ENCODE assay signal across 33 cellular contexts in the genomic region with DNA sequence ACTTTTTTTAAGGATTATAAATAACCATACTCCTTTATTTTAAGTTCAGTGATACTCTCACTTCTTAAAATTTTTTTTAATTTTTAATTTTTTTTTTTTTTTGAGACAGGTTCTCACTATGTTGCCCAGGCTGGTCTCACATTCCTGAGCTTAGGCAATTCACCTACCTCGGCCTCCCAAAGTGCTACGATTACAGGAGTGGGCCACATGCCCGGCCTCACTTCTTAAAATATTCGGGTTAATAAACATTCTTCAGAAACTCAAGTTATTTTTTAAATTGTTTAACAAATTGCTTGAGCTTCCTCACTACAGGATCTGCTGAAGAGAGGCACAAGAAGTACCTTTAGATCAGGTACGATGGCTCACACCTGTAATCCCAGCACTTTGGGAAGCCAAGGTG. TPM values are rescaled to one million over a fixed set of nuclear protein-coding genes. Genes with fewer than 3 reads are reported as not detected.
A peak's percentile ranks its signal among the peaks of the same experiment; 100 is the strongest.
DNase-seq lines count a peak whose midpoint lies in the region; ATAC-seq, FAIRE-seq and TF ChIP-seq lines count a peak whose summit lies in the region.
"Had no signal": no experiment of that assay in that cellular context is flagged by ENCODE, and none has a peak within 500 bp of the region (broad histone marks: within the 10 kb centered on the region; RNA-seq: fewer than 3 reads in every experiment).

No MANE protein-coding gene starts in this region.

- TF ChIP-seq POLR2A in HepG2 (IDR thresholded peaks at IDR 0.05; ENCODE audit: insufficient read depth in 1 of 2, low read depth in 2 of 2, low read length in 2 of 2) (no peak), right lobe of liver (IDR thresholded peaks at IDR 0.05) (no peak)

- POLR2A ChIA-PET in HepG2 (lab: Yijun Ruan, JAX) = interaction anchor here (0.7 kb wide), 2 partner anchors 13 to 314 kb away, joined by 3 read pairs; a partner anchor contains a TSS

- H3K36me3 ChIP-seq in HepG2 (replicated peaks in 1 of 2; ENCODE audit: control insufficient read depth in 1 of 2, insufficient read depth in 2 of 2, low read length in 2 of 2) (peaks cover 1 to 11% of the 10 kb centered on the region in 2 experiments; a peak in 3 of 5 replicates), right lobe of liver (no peaks in the 10 kb centered on the region), lower lobe of right lung (peaks cover 3% of the 10 kb centered on the region), lung (ENCODE audit: control insufficient read depth in 2 of 2, insufficient read depth in 2 of 2, low read length in 2 of 2) (no peaks in the 10 kb centered on the region)
- H3K36me3 ChIP-seq: BE2C had no signal

- no peak for DNase-seq in HepG2 (ENCODE audit: low spot score)
- no peak for DNase-seq in right lobe of liver
- DNase-seq in lower lobe of right lung = peak; percentile 58
- DNase-seq in lung (ENCODE audit: low spot score) = peak; percentile 44
- DNase-seq in occipital lobe (lab: John Stamatoyannopoulos, UW) = no peak
- DNase-seq: 8988T; ACHN; AML-193; BE2C; C1 segment of cervical spinal cord; Caco-2; Calu3; CD4-positive, alpha-beta memory T cell; CD4-positive, alpha-beta T cell; CD4-positive, CD25-positive, alpha-beta regulatory T cell; CD8-positive, alpha-beta memory T cell; CD8-positive, alpha-beta T cell; COR-L47; DMS 273 treated with DMSO at 0.1 percent for 48 hours; DMS153; DMS53; DMS79; DMS79 treated with DMSO at 0.1 percent for 48 hours; DND-41; EL had no signal

- H3K4me1 ChIP-seq in HepG2 (ENCODE audit: insufficient read depth, low read length) (peaks cover 23% of the 10 kb centered on the region), right lobe of liver (peaks cover 0 to 4% (median 0%) of the 10 kb centered on the region in 4 donors), lower lobe of right lung (peaks cover 19% of the 10 kb centered on the region), lung (ENCODE audit: control insufficient read depth in 2 of 2, insufficient read depth in 2 of 2, low read length in 2 of 2) (peaks cover 2 to 4% of the 10 kb centered on the region in 2 donors)
- H3K4me1 ChIP-seq: BE2C, Caco-2 had no signal

- intact Hi-C loops in HepG2 (cut with micrococcal nuclease; ENCODE audit: unreplicated experiment) = no loop called here
- intact Hi-C loops in right lobe of liver (cut with DNase I) = no loop called here
- intact Hi-C loops in lower lobe of right lung (cut with DNase I) = no loop called here

- no peaks in the 10 kb centered on the region for H3K9me3 ChIP-seq in HepG2 (ENCODE audit: low read length)
- no peaks in the 10 kb centered on the region for H3K9me3 ChIP-seq in right lobe of liver
- H3K9me3 ChIP-seq in lower lobe of right lung = no peaks in the 10 kb centered on the region
- H3K9me3 ChIP-seq in lung (ENCODE audit: control insufficient read depth in 2 of 2, insufficient read depth in 1 of 2, low read length in 1 of 2) = no peaks in the 10 kb centered on the region
- H3K9me3 ChIP-seq: A549; BE2C; BLaER1; BLaER1 treated with 17β-estradiol and CSF1 and Interleukin-3, amounts not matched to agents 10 nM and 100 nM; Caco-2 had no signal

- CTCF ChIA-PET in HepG2 (lab: Yijun Ruan, JAX; ENCODE audit: low intra/inter-chr PET ratio, low total read pairs) = no interaction called here

- H3K27ac ChIP-seq in HepG2 (ENCODE audit: extremely low read length, insufficient read depth, low read length) = no peak overlapping the region
- H3K27ac ChIP-seq in right lobe of liver = no peak overlapping the region
- no peak overlapping the region for H3K27ac ChIP-seq in lower lobe of right lung
- no peak overlapping the region for H3K27ac ChIP-seq in lung (ENCODE audit: low read depth in 1 of 2, low read length in 1 of 2)
- H3K27ac ChIP-seq: 22Rv1; A549; BLaER1; BLaER1 treated with 17β-estradiol and CSF1 and Interleukin-3, amounts not matched to agents 10 nM and 100 nM; C4-2B had no signal

- H3K9ac ChIP-seq in HepG2 (ENCODE audit: insufficient read depth, low read depth, low read length) = no peak overlapping the region
- H3K9ac ChIP-seq: BLaER1; BLaER1 treated with 17β-estradiol and CSF1 and Interleukin-3, amounts not matched to agents 10 nM and 100 nM had no signal

- in situ Hi-C loops in HepG2 (cut with HindIII; ENCODE audit: extremely low pct_ligation_motif_present, low pct_unique_long_range_greater_than_20kb) = no loop called here

- no peak for FAIRE-seq in HepG2 (lab: Jason Lieb, UNC)
- FAIRE-seq: A204.1, A549, D721Med had no signal

- H2AFZ ChIP-seq in HepG2 (ENCODE audit: low read length) = no peak overlapping the region

- ATAC-seq in HepG2 (no peak), right lobe of liver (no peak), lower lobe of right lung (no peak), lung (ENCODE audit: insufficient read depth, low FRiP score) (no peak), HG03097 (IDR thresholded peaks at IDR 0.05; ENCODE audit: low FRiP score, unreplicated experiment) (no peak)
- ATAC-seq: A549; CD8-positive, alpha-beta T cell had no signal

- H3K4me2 ChIP-seq in HepG2 (ENCODE audit: low read depth, low read length) = no peak overlapping the region
- H3K4me2 ChIP-seq: A549, BLaER1 had no signal

- H3K27me3 ChIP-seq in HepG2 (ENCODE audit: control insufficient read depth in 1 of 2, insufficient read depth in 2 of 2, low read length in 2 of 2) (peaks cover 0 to 2% of the 10 kb centered on the region in 2 experiments; a peak in 1 of 5 replicates), right lobe of liver (no peaks in the 10 kb centered on the region), lower lobe of right lung (ENCODE audit: low read depth) (no peaks in the 10 kb centered on the region), lung (ENCODE audit: control insufficient read depth, insufficient read depth) (no peaks in the 10 kb centered on the region)
- H3K27me3 ChIP-seq: BE2C; BLaER1; BLaER1 treated with 17β-estradiol and CSF1 and Interleukin-3, amounts not matched to agents 10 nM and 100 nM had no signal

- H4K20me1 ChIP-seq in HepG2 (ENCODE audit: insufficient read depth, low read length) = peaks cover 4% of the 10 kb centered on the region
- H4K20me1 ChIP-seq: BLaER1 had no signal

- BruUV-seq in HepG2 (replicated peaks; lab: Mats Ljungman, UMichigan) = no TSS peak

- TF ChIP-seq EP300 in HepG2 (IDR thresholded peaks at IDR 0.05; ENCODE audit: low read depth in 2 of 2, low read length in 2 of 2) = no peak
- no peak for TF ChIP-seq EP300 in HepG2 (CRISPR knock-in tag; IDR thresholded peaks at IDR 0.05; ENCODE audit: borderline replicate concordance)

- 95% methylated on average over 5 of the region's 5 CpGs for WGBS in HepG2 (ENCODE audit: low lambda C conversion rate)
- WGBS in right lobe of liver (ENCODE audit: insufficient coverage, low coverage, low lambda C conversion rate, missing lambda C conversion rate) = 74% methylated on average over 4 of the region's 5 CpGs
- 82 to 87% methylated on average over 5 of the region's 5 CpGs for WGBS in lung, 2 donors

- TF ChIP-seq RAD21 in HepG2 (CRISPR knock-in tag; IDR thresholded peaks at IDR 0.05) = no peak

- TF ChIP-seq CTCF in HepG2 (CRISPR knock-in tag; IDR thresholded peaks at IDR 0.05) = no peak
- TF ChIP-seq CTCF in right lobe of liver (IDR thresholded peaks at IDR 0.05) = no peak
- TF ChIP-seq CTCF in lower lobe of right lung (IDR thresholded peaks at IDR 0.05) = no peak
- no peak for TF ChIP-seq CTCF in lung (IDR thresholded peaks at IDR 0.05; ENCODE audit: control extremely low read depth, extremely low read depth)

- H3K4me3 ChIP-seq in HepG2 (replicated peaks in 1 of 3; ENCODE audit: insufficient read depth in 1 of 3, low read depth in 2 of 3, low read length in 3 of 3) (no peak overlapping the region), right lobe of liver (no peak overlapping the region), lower lobe of right lung (no peak overlapping the region), lung (no peak overlapping the region)
- H3K4me3 ChIP-seq: A549; BLaER1; BLaER1 treated with 17β-estradiol and CSF1 and Interleukin-3, amounts not matched to agents 10 nM and 100 nM had no signal

- H3K79me2 ChIP-seq in HepG2 (ENCODE audit: insufficient read depth, low read length) = peaks cover 86% of the 10 kb centered on the region

RNA-seq across cellular contexts. Expression of a gene that starts 4.3 kb away (rescaled TPM):
- total RNA-seq in HepG2 (2016; rRNA removed; fragmentation: Illumina TruSeq; extraction: Trizol) = 207 and 297 TPM in 2 replicates
- 26.1 and 28.6 TPM in 2 replicates for total RNA-seq in HepG2 (2016; cell fraction: cytosol; rRNA removed; fragmentation: Illumina TruSeq; extraction: Trizol; ENCODE audit: low read depth)
- total RNA-seq in HepG2 (2016; cell fraction: insoluble cytoplasmic fraction; rRNA removed; fragmentation: Illumina TruSeq; extraction: Trizol) = 210 and 295 TPM in 2 replicates
- 41.2 and 50.0 TPM in 2 replicates for total RNA-seq in HepG2 (2016; cell fraction: membrane; rRNA removed; fragmentation: Illumina TruSeq; extraction: Trizol)
- 128 and 142 TPM in 2 replicates for total RNA-seq in HepG2 (2016; cell fraction: nucleus; rRNA removed; fragmentation: Illumina TruSeq; extraction: Trizol)
- 36.0 and 42.2 TPM in 2 replicates for polyA plus RNA-seq in HepG2 (2011; rRNA removed)
- polyA plus RNA-seq in HepG2 (2011; cell fraction: cytosol; rRNA removed) = 45.2 and 47.0 TPM in 2 replicates
- polyA plus RNA-seq in HepG2 (2011; cell fraction: nucleus; rRNA removed) = 62.5 and 64.9 TPM in 2 replicates
- polyA plus RNA-seq in HepG2 (2012) = 101 and 113 TPM in 2 replicates
- polyA plus RNA-seq in HepG2 (2016; cell fraction: cytosol; fragmentation: Illumina TruSeq; extraction: Trizol; ENCODE audit: low read depth) = 7.5 and 9.1 TPM in 2 replicates
- 244 and 260 TPM in 2 replicates for polyA plus RNA-seq in HepG2 (2016; cell fraction: insoluble cytoplasmic fraction; fragmentation: Illumina TruSeq; extraction: Trizol; ENCODE audit: low read depth)
- 15.4 and 17.7 TPM in 2 replicates for polyA plus RNA-seq in HepG2 (2016; cell fraction: membrane; fragmentation: Illumina TruSeq; extraction: Trizol; ENCODE audit: low read depth)
- polyA plus RNA-seq in HepG2 (2016; cell fraction: nucleus; fragmentation: Illumina TruSeq; extraction: Trizol; ENCODE audit: insufficient read depth, low read depth) = 152 and 167 TPM in 2 replicates
- polyA minus RNA-seq in HepG2 (2011; rRNA and poly(A)+ RNA removed; ENCODE audit: low replicate concordance) = 25.4 and 57.6 TPM in 2 replicates
- 60.0 and 62.4 TPM in 2 replicates for polyA minus RNA-seq in HepG2 (2011; cell fraction: cytosol; rRNA and poly(A)+ RNA removed)
- polyA minus RNA-seq in HepG2 (2011; cell fraction: nucleus; rRNA and poly(A)+ RNA removed) = 159 TPM in 2 replicates
- total RNA-seq in right lobe of liver = 10 to 100 TPM; 35.1 to 46.7 (median 41.0) TPM
- 41.7 TPM for total RNA-seq in lower lobe of right lung
- 10 to 100 TPM; 42.7 to 92.8 TPM for total RNA-seq in lung
- 10 to 100 TPM; 24.5 to 46.8 TPM for polyA plus RNA-seq in lung
- total RNA-seq in occipital lobe = 60.8 TPM

Comparison
In these comparisons a context has a peak if more than half of its experiments do, and no peak if none do; other contexts are left out.
1. DNase-seq: peak in lower lobe of right lung (single experiment) and lung (single experiment); none in HepG2 (single experiment), right lobe of liver (0 of 3) and occipital lobe (single experiment).